ENCODE assay signal across 16 cellular contexts in genomic region chr1:42419449-42419848, GRCh38. TPM values are rescaled to one million over a fixed set of nuclear protein-coding genes. Genes with fewer than 3 reads are reported as not detected.
DNase-seq lines count a peak whose midpoint lies in the region; ATAC-seq, FAIRE-seq and TF ChIP-seq lines count a peak whose summit lies in the region.
"Had no signal": no experiment of that assay in that cellular context is flagged by ENCODE, and none has a peak within 500 bp of the region (broad histone marks: within the 10 kb centered on the region; RNA-seq: fewer than 3 reads in every experiment).

No MANE protein-coding gene starts in this region.

- H3K9ac ChIP-seq in K562 (ENCODE audit: insufficient read depth in 1 of 2, low read depth in 2 of 2, low read length in 2 of 2) (no peak overlapping the region), muscle layer of colon (ENCODE audit: low read length) (no peak overlapping the region), endodermal cell (ENCODE audit: extremely low read depth, low read length, poor library complexity, severe bottlenecking) (no peak overlapping the region)

- no peak overlapping the region for H3K4me3 ChIP-seq in K562
- peak overlapping the region in 1 of 2 donors; percentile 9 for H3K4me3 ChIP-seq in muscle layer of colon (ENCODE audit: low read depth in 1 of 2, low read length in 2 of 2)
- H3K4me3 ChIP-seq in CD8-positive, alpha-beta T cell (ENCODE audit: low read depth, low read length), result no peak overlapping the region
- no peak overlapping the region for H3K4me3 ChIP-seq in endodermal cell (ENCODE audit: low read length)
- H3K4me3 ChIP-seq: GM12878, prostate gland had no signal

- TF ChIP-seq EP300 in K562 (IDR thresholded peaks at IDR 0.05; ENCODE audit: low read length), result no peak

- no TSS peak for BruUV-seq in K562 (replicated peaks; lab: Mats Ljungman, UMichigan)

- TF ChIP-seq RAD21 in K562 (CRISPR knock-in tag; conservative IDR thresholded peaks at IDR 0.05 in 1 of 2, IDR thresholded peaks at IDR 0.05 in 1 of 2), result no peak

- H3K27me3 ChIP-seq in K562 (ENCODE audit: control insufficient read depth in 2 of 2, insufficient read depth in 2 of 2, low read length in 2 of 2) (peaks cover 54 to 59% of the 10 kb centered on the region in 2 experiments), muscle layer of colon (ENCODE audit: control insufficient read depth in 1 of 2, insufficient read depth in 2 of 2, low read length in 2 of 2) (no peaks in the 10 kb centered on the region), endodermal cell (ENCODE audit: control insufficient read depth, insufficient read depth, low read length, poor library complexity, severe bottlenecking) (no peaks in the 10 kb centered on the region)
- H3K27me3 ChIP-seq in CD8-positive, alpha-beta T cell (ENCODE audit: insufficient read depth, low read length), result no peaks in the 10 kb centered on the region

- TF ChIP-seq CTCF in K562 (IDR thresholded peaks at IDR 0.05 in 2 of 3, conservative IDR thresholded peaks at IDR 0.05 in 1 of 3; ENCODE audit: insufficient read depth in 2 of 3, low read depth in 1 of 3, low read length in 3 of 3), result no peak
- TF ChIP-seq CTCF in CD8-positive, alpha-beta T cell (IDR thresholded peaks at IDR 0.05), result no peak
- TF ChIP-seq CTCF in endodermal cell (conservative IDR thresholded peaks at IDR 0.05), result no peak

- 2% methylated on average over 4 of the region's 4 CpGs for WGBS in K562 (ENCODE audit: insufficient coverage, low coverage, missing lambda C conversion rate)
- WGBS in endodermal cell (ENCODE audit: insufficient coverage in 1 of 2, insufficient read length in 1 of 2), 2 experiments, result 91 to 95% methylated on average over 2 to 4 of the region's 4 CpGs

- H3K4me2 ChIP-seq in K562 (ENCODE audit: insufficient read depth, low read length), result no peak overlapping the region

- no peak for TF ChIP-seq POLR2A in K562 (conservative IDR thresholded peaks at IDR 0.05)

- H3K36me3 ChIP-seq in K562 (ENCODE audit: control insufficient read depth, insufficient read depth, low read length), result no peaks in the 10 kb centered on the region
- H3K36me3 ChIP-seq in muscle layer of colon (ENCODE audit: insufficient read depth, low read length), result no peaks in the 10 kb centered on the region
- no peaks in the 10 kb centered on the region for H3K36me3 ChIP-seq in CD8-positive, alpha-beta T cell (ENCODE audit: insufficient read depth, low read length)
- H3K36me3 ChIP-seq in endodermal cell (ENCODE audit: control insufficient read depth, insufficient read depth, low read length), result no peaks in the 10 kb centered on the region
- H3K36me3 ChIP-seq: prostate gland had no signal

- H3K27ac Mint-ChIP-seq in activated CD4-positive, alpha-beta T cell treated with anti-CD3 and anti-CD28 coated beads, Interleukin-2, amount 10 ng/mL, durations not matched to agents 7 days and 5 days, result no peak overlapping the region
- no peak overlapping the region for H3K27ac Mint-ChIP-seq in CD8-positive, alpha-beta T cell
- no peak overlapping the region for H3K27ac Mint-ChIP-seq in endodermal cell
- H3K27ac Mint-ChIP-seq: T-helper 1 cell treated with Interleukin-12 subunit alpha and Interleukin-12 subunit beta and Interleukin-4 antibody, amounts not matched to agents 30 μg/mL and 1 μg/mL, for 36 hours had no signal

- no peak overlapping the region for H2AFZ ChIP-seq in K562 (ENCODE audit: low read depth, low read length)

- no peaks in the 10 kb centered on the region for H3K79me2 ChIP-seq in K562 (ENCODE audit: control insufficient read depth, insufficient read depth, low read length)

- POLR2A ChIA-PET in K562 (lab: Yijun Ruan, JAX), result interaction anchor here (1.3 kb wide), 1 partner anchor 14 kb away, joined by 3 read pairs; no protein-coding TSS in a partner anchor
- POLR2A ChIA-PET in activated CD4-positive, alpha-beta T cell treated with anti-CD3 and anti-CD28 coated beads, Interleukin-2, amount 10 ng/mL, durations not matched to agents 7 days and 5 days (lab: Charles Lee), result no interaction called here
- POLR2A ChIA-PET in CD8-positive, alpha-beta T cell (lab: Charles Lee), result no interaction called here

- intact Hi-C loops in K562 (cut with micrococcal nuclease), result no loop called here
- intact Hi-C loops in CD8-positive, alpha-beta T cell (cut with DNase I, micrococcal nuclease), result no loop called here

- H3K36me3 Mint-ChIP-seq in activated CD4-positive, alpha-beta T cell treated with anti-CD3 and anti-CD28 coated beads, Interleukin-2, amount 10 ng/mL, durations not matched to agents 7 days and 5 days (ENCODE audit: low read depth), result no peaks in the 10 kb centered on the region
- no peaks in the 10 kb centered on the region for H3K36me3 Mint-ChIP-seq in CD8-positive, alpha-beta T cell
- no peaks in the 10 kb centered on the region for H3K36me3 Mint-ChIP-seq in endodermal cell (ENCODE audit: low read depth)

- ATAC-seq in K562 (no peak), HG03175 (IDR thresholded peaks at IDR 0.05; ENCODE audit: unreplicated experiment) (no peak)
- ATAC-seq in CD8-positive, alpha-beta T cell, result no peak
- ATAC-seq: foreskin keratinocyte, GM12878 had no signal

- H3K4me3 Mint-ChIP-seq in activated CD4-positive, alpha-beta T cell treated with anti-CD3 and anti-CD28 coated beads, Interleukin-2, amount 10 ng/mL, durations not matched to agents 7 days and 5 days, result no peak overlapping the region
- no peak overlapping the region for H3K4me3 Mint-ChIP-seq in CD8-positive, alpha-beta T cell
- no peak overlapping the region for H3K4me3 Mint-ChIP-seq in endodermal cell
- H3K4me3 Mint-ChIP-seq: T-helper 1 cell treated with Interleukin-12 subunit alpha and Interleukin-12 subunit beta and Interleukin-4 antibody, amounts not matched to agents 30 μg/mL and 1 μg/mL, for 36 hours had no signal

- no peaks in the 10 kb centered on the region for H4K20me1 ChIP-seq in K562 (replicated peaks; ENCODE audit: control insufficient read depth, insufficient read depth, low read length)

- DNase-seq in DMS 273 (lab: John Stamatoyannopoulos, UW; ENCODE audit: unreplicated experiment), result peak; percentile 93
- DNase-seq in NCI-H2029 (lab: John Stamatoyannopoulos, UW), result peak; percentile 66
- DNase-seq in K562 (ENCODE audit: extremely low read depth in 1 of 4, low spot score in 3 of 4), result no peak
- no peak for DNase-seq in activated CD4-positive, alpha-beta T cell treated with anti-CD3 and anti-CD28 coated beads, Interleukin-2, amount 10 ng/mL, durations not matched to agents 7 days and 5 days
- no peak for DNase-seq in CD8-positive, alpha-beta T cell
- DNase-seq in endodermal cell, result no peak
- DNase-seq: activated CD4-positive, alpha-beta T cell treated with anti-CD3 and anti-CD28 coated beads, Interleukin-2, amount 50 U/mL, for 1 hour; dermis blood vessel endothelial cell had no signal

- no peaks in the 10 kb centered on the region for H3K4me1 Mint-ChIP-seq in activated CD4-positive, alpha-beta T cell treated with anti-CD3 and anti-CD28 coated beads, Interleukin-2, amount 10 ng/mL, durations not matched to agents 7 days and 5 days
- H3K4me1 Mint-ChIP-seq in CD8-positive, alpha-beta T cell (ENCODE audit: low read depth), result no peaks in the 10 kb centered on the region
- peaks cover 14% of the 10 kb centered on the region for H3K4me1 Mint-ChIP-seq in endodermal cell

- CTCF ChIA-PET in K562 (lab: Yijun Ruan, JAX; ENCODE audit: low intra/inter-chr PET ratio), result no interaction called here
- CTCF ChIA-PET in activated CD4-positive, alpha-beta T cell treated with anti-CD3 and anti-CD28 coated beads, Interleukin-2, amount 10 ng/mL, durations not matched to agents 7 days and 5 days (lab: Charles Lee), result no interaction called here
- CTCF ChIA-PET in CD8-positive, alpha-beta T cell (lab: Charles Lee), result no interaction called here

- no peak for FAIRE-seq in K562 (lab: Jason Lieb, UNC)
- FAIRE-seq: GM12878, islet of Langerhans, RCC 7860 had no signal

- in situ Hi-C loops in K562 (cut with MboI), result no loop called here

- H3K9me1 ChIP-seq in K562 (ENCODE audit: control insufficient read depth, insufficient read depth, low read length), result no peaks in the 10 kb centered on the region

- no peaks in the 10 kb centered on the region for H3K9me3 Mint-ChIP-seq in activated CD4-positive, alpha-beta T cell treated with anti-CD3 and anti-CD28 coated beads, Interleukin-2, amount 10 ng/mL, durations not matched to agents 7 days and 5 days
- no peaks in the 10 kb centered on the region for H3K9me3 Mint-ChIP-seq in CD8-positive, alpha-beta T cell
- no peaks in the 10 kb centered on the region for H3K9me3 Mint-ChIP-seq in endodermal cell
- H3K9me3 Mint-ChIP-seq: T-helper 1 cell treated with Interleukin-12 subunit alpha and Interleukin-12 subunit beta and Interleukin-4 antibody, amounts not matched to agents 30 μg/mL and 1 μg/mL, for 36 hours had no signal

- H3K27ac ChIP-seq in K562 (ENCODE audit: extremely low read depth, low read depth, low read length) (no peak overlapping the region), muscle layer of colon (ENCODE audit: low read depth, low read length) (peak overlapping the region; percentile 81), endodermal cell (ENCODE audit: low read depth, low read length) (no peak overlapping the region)
- no peak overlapping the region for H3K27ac ChIP-seq in CD8-positive, alpha-beta T cell (ENCODE audit: low read depth, low read length)
- H3K27ac ChIP-seq: foreskin keratinocyte, prostate gland had no signal

- H3K27me3 Mint-ChIP-seq in activated CD4-positive, alpha-beta T cell treated with anti-CD3 and anti-CD28 coated beads, Interleukin-2, amount 10 ng/mL, durations not matched to agents 7 days and 5 days, result peaks cover 5% of the 10 kb centered on the region
- H3K27me3 Mint-ChIP-seq in CD8-positive, alpha-beta T cell (ENCODE audit: low read depth), result peaks cover 2% of the 10 kb centered on the region
- H3K27me3 Mint-ChIP-seq in endodermal cell (ENCODE audit: insufficient read depth), result no peaks in the 10 kb centered on the region

- H3K4me1 ChIP-seq in K562 (replicated peaks in 1 of 2; ENCODE audit: control insufficient read depth in 2 of 2, insufficient read depth in 2 of 2, low read length in 2 of 2) (no peaks in the 10 kb centered on the region; a peak in 1 of 5 replicates), muscle layer of colon (ENCODE audit: insufficient read depth, low read length) (peaks cover 28% of the 10 kb centered on the region), endodermal cell (ENCODE audit: control insufficient read depth, insufficient read depth, low read length) (no peaks in the 10 kb centered on the region)
- no peaks in the 10 kb centered on the region for H3K4me1 ChIP-seq in CD8-positive, alpha-beta T cell (ENCODE audit: insufficient read depth, low read length)
- H3K4me1 ChIP-seq: foreskin keratinocyte, prostate gland had no signal

- H3K9me3 ChIP-seq in K562 (replicated peaks; ENCODE audit: control insufficient read depth, insufficient read depth, low read depth, low read length), result no peaks in the 10 kb centered on the region
- H3K9me3 ChIP-seq in muscle layer of colon (ENCODE audit: low read length), result no peaks in the 10 kb centered on the region
- no peaks in the 10 kb centered on the region for H3K9me3 ChIP-seq in CD8-positive, alpha-beta T cell (ENCODE audit: low read length)
- H3K9me3 ChIP-seq in endodermal cell (ENCODE audit: control insufficient read depth, low read length), result no peaks in the 10 kb centered on the region
- H3K9me3 ChIP-seq: prostate gland had no signal

RNA-seq across cellular contexts. Expression of gene ZMYND12, which starts 36.4 kb away (rescaled TPM):
- not detected in 2 replicates for total RNA-seq in K562 (2011; cell fraction: chromatin; rRNA removed; ENCODE audit: low replicate concordance)
- not detected in 2 replicates for total RNA-seq in K562 (2011; cell fraction: nucleolus; rRNA removed)
- total RNA-seq in K562 (2011; cell fraction: nucleoplasm; rRNA removed), result not detected in 2 replicates
- not detected in 2 replicates for total RNA-seq in K562 (2014; rRNA removed)
- not detected in 2 replicates for total RNA-seq in K562 (2014; rRNA removed; fragmentation: Illumina TruSeq; extraction: Trizol)
- total RNA-seq in K562 (2015; rRNA removed; fragmentation: Illumina TruSeq; extraction: Trizol), result not detected in 2 replicates
- not detected in 2 replicates for total RNA-seq in K562 (2021)
- not detected in 2 replicates for polyA plus RNA-seq in K562 (2011; rRNA removed)
- polyA plus RNA-seq in K562 (2011; cell fraction: cytosol; rRNA removed), result not detected in 2 replicates
- not detected in 2 replicates for polyA plus RNA-seq in K562 (2011; cell fraction: nucleus; rRNA removed)
- polyA plus RNA-seq in K562 (2012), result not detected in 2 replicates
- not detected in 2 replicates for polyA plus RNA-seq in K562 (2014; fragmentation: Illumina TruSeq; extraction: Trizol)
- not detected for polyA plus RNA-seq in K562 (2014; fragmentation: Nextera tagmentation; extraction: Ambion mirVana)
- polyA plus RNA-seq in K562 (2014; rRNA removed), result not detected in 2 replicates
- not detected in 2 replicates for polyA minus RNA-seq in K562 (2011; rRNA and poly(A)+ RNA removed)
- not detected in 2 replicates for polyA minus RNA-seq in K562 (2011; cell fraction: cytosol; rRNA and poly(A)+ RNA removed)
- polyA minus RNA-seq in K562 (2011; cell fraction: nucleus; rRNA and poly(A)+ RNA removed), result not detected in 2 replicates
- total RNA-seq in activated CD4-positive, alpha-beta T cell treated with anti-CD3 and anti-CD28 coated beads, Interleukin-2, amount 10 ng/mL, durations not matched to agents 7 days and 5 days, result under 1 TPM; 0.56 to 0.69 TPM
- total RNA-seq in CD8-positive, alpha-beta T cell, result under 1 TPM; 0.56 to 0.76 TPM
- total RNA-seq in endodermal cell, result 1 to 10 TPM in 1 of 2 donors, under 1 TPM in 1; 0.44 to 1.1 TPM
- 1.2 TPM for polyA plus RNA-seq in endodermal cell (2013, experiment 1 of 2)
- polyA plus RNA-seq in endodermal cell (2013, experiment 2 of 2), result 0.79 TPM

RNA-seq across cellular contexts. Expression of gene PPCS, which starts 36.9 kb away (rescaled TPM):
- total RNA-seq in K562 (2011; cell fraction: chromatin; rRNA removed; ENCODE audit: low replicate concordance), result 8.8 and 11.0 TPM in 2 replicates
- total RNA-seq in K562 (2011; cell fraction: nucleolus; rRNA removed), result 7.2 and 12.2 TPM in 2 replicates
- total RNA-seq in K562 (2011; cell fraction: nucleoplasm; rRNA removed), result 8.1 and 13.1 TPM in 2 replicates
- total RNA-seq in K562 (2014; rRNA removed), result 13.0 and 22.2 TPM in 2 replicates
- total RNA-seq in K562 (2014; rRNA removed; fragmentation: Illumina TruSeq; extraction: Trizol), result 16.6 and 19.7 TPM in 2 replicates
- total RNA-seq in K562 (2015; rRNA removed; fragmentation: Illumina TruSeq; extraction: Trizol), result 14.8 and 16.5 TPM in 2 replicates
- total RNA-seq in K562 (2021), result 13.9 and 15.0 TPM in 2 replicates
- polyA plus RNA-seq in K562 (2011; rRNA removed), result 4.7 and 7.9 TPM in 2 replicates
- polyA plus RNA-seq in K562 (2011; cell fraction: cytosol; rRNA removed), result 7.4 and 33.1 TPM in 2 replicates
- 6.3 and 10.0 TPM in 2 replicates for polyA plus RNA-seq in K562 (2011; cell fraction: nucleus; rRNA removed)
- 13.5 and 26.0 TPM in 2 replicates for polyA plus RNA-seq in K562 (2012)
- 12.8 and 15.2 TPM in 2 replicates for polyA plus RNA-seq in K562 (2014; fragmentation: Illumina TruSeq; extraction: Trizol)
- 10 to 100 TPM; 12.9 to 14.2 TPM for polyA plus RNA-seq in K562 (2014; fragmentation: Nextera tagmentation; extraction: Ambion mirVana)
- 20.6 and 34.6 TPM in 2 replicates for polyA plus RNA-seq in K562 (2014; rRNA removed)
- polyA minus RNA-seq in K562 (2011; rRNA and poly(A)+ RNA removed), result 2.7 and 3.6 TPM in 2 replicates
- polyA minus RNA-seq in K562 (2011; cell fraction: cytosol; rRNA and poly(A)+ RNA removed), result 3.6 and 4.9 TPM in 2 replicates
- 5.0 and 6.1 TPM in 2 replicates for polyA minus RNA-seq in K562 (2011; cell fraction: nucleus; rRNA and poly(A)+ RNA removed)
- 10 to 100 TPM; 38.9 to 46.5 TPM for total RNA-seq in activated CD4-positive, alpha-beta T cell treated with anti-CD3 and anti-CD28 coated beads, Interleukin-2, amount 10 ng/mL, durations not matched to agents 7 days and 5 days
- total RNA-seq in CD8-positive, alpha-beta T cell, result 10 to 100 TPM; 38.0 to 38.1 TPM
- 10 to 100 TPM; 38.7 to 48.9 TPM for total RNA-seq in endodermal cell
- 36.5 TPM for polyA plus RNA-seq in endodermal cell (2013, experiment 1 of 2)
- 31.5 TPM for polyA plus RNA-seq in endodermal cell (2013, experiment 2 of 2)

RNA-seq across cellular contexts. Expression of gene RIMKLA, which starts 38.9 kb away (rescaled TPM):
- not detected in 2 replicates for total RNA-seq in K562 (2011; cell fraction: chromatin; rRNA removed; ENCODE audit: low replicate concordance)
- not detected in 2 replicates for total RNA-seq in K562 (2011; cell fraction: nucleolus; rRNA removed)
- total RNA-seq in K562 (2011; cell fraction: nucleoplasm; rRNA removed), result not detected in 2 replicates
- total RNA-seq in K562 (2014; rRNA removed) (under 0.01 TPM in 1 of 2 replicates, not detected in the other), K562 (2014; rRNA removed; fragmentation: Illumina TruSeq; extraction: Trizol) (not detected in 2 replicates), K562 (2015; rRNA removed; fragmentation: Illumina TruSeq; extraction: Trizol) (not detected in 2 replicates), K562 (2021) (0.02 TPM in 2 replicates), endodermal cell (1 to 10 TPM in 1 of 2 donors, under 1 TPM in 1; 0.73 to 1.9 TPM)
- polyA plus RNA-seq in K562 (2011; rRNA removed) (0.08 TPM in 1 of 2 replicates, not detected in the other), K562 (2014; fragmentation: Illumina TruSeq; extraction: Trizol) (not detected in 2 replicates), K562 (2014; fragmentation: Nextera tagmentation; extraction: Ambion mirVana) (not detected), K562 (2014; rRNA removed) (not detected in 2 replicates)
- polyA plus RNA-seq in K562 (2011; cell fraction: cytosol; rRNA removed), result under 0.01 TPM in 1 of 2 replicates, not detected in the other
- not detected in 2 replicates for polyA plus RNA-seq in K562 (2011; cell fraction: nucleus; rRNA removed)
- polyA plus RNA-seq in K562 (2012), result 0.01 TPM in 2 replicates
- polyA minus RNA-seq in K562 (2011; rRNA and poly(A)+ RNA removed), result not detected in 2 replicates
- not detected in 2 replicates for polyA minus RNA-seq in K562 (2011; cell fraction: cytosol; rRNA and poly(A)+ RNA removed)
- not detected in 2 replicates for polyA minus RNA-seq in K562 (2011; cell fraction: nucleus; rRNA and poly(A)+ RNA removed)
- total RNA-seq in activated CD4-positive, alpha-beta T cell treated with anti-CD3 and anti-CD28 coated beads, Interleukin-2, amount 10 ng/mL, durations not matched to agents 7 days and 5 days, result under 1 TPM; 0.44 to 0.99 TPM
- under 1 TPM; 0.05 to 0.06 TPM for total RNA-seq in CD8-positive, alpha-beta T cell
- 0.68 TPM for polyA plus RNA-seq in endodermal cell (2013, experiment 1 of 2)
- polyA plus RNA-seq in endodermal cell (2013, experiment 2 of 2), result 0.62 TPM
- total RNA-seq: foreskin keratinocyte had no signal
- polyA plus RNA-seq: foreskin keratinocyte had no signal

RNA-seq across cellular contexts. Expression of gene CCDC30, which starts 43.6 kb away (rescaled TPM):
- 0.23 and 1.9 TPM in 2 replicates for total RNA-seq in K562 (2011; cell fraction: chromatin; rRNA removed; ENCODE audit: low replicate concordance)
- total RNA-seq in K562 (2011; cell fraction: nucleolus; rRNA removed), result 0.50 and 0.66 TPM in 2 replicates
- 0.92 and 1.9 TPM in 2 replicates for total RNA-seq in K562 (2011; cell fraction: nucleoplasm; rRNA removed)
- total RNA-seq in K562 (2014; rRNA removed), result 0.05 and 0.08 TPM in 2 replicates
- 0.40 and 1.8 TPM in 2 replicates for total RNA-seq in K562 (2014; rRNA removed; fragmentation: Illumina TruSeq; extraction: Trizol)
- total RNA-seq in K562 (2015; rRNA removed; fragmentation: Illumina TruSeq; extraction: Trizol), result 0.36 and 0.41 TPM in 2 replicates
- 0.76 and 0.91 TPM in 2 replicates for total RNA-seq in K562 (2021)
- polyA plus RNA-seq in K562 (2011; rRNA removed), result 0.17 and 0.19 TPM in 2 replicates
- not detected in 2 replicates for polyA plus RNA-seq in K562 (2011; cell fraction: cytosol; rRNA removed)
- 0.21 and 0.33 TPM in 2 replicates for polyA plus RNA-seq in K562 (2011; cell fraction: nucleus; rRNA removed)
- polyA plus RNA-seq in K562 (2012), result 0.56 and 0.60 TPM in 2 replicates
- 0.15 and 0.16 TPM in 2 replicates for polyA plus RNA-seq in K562 (2014; fragmentation: Illumina TruSeq; extraction: Trizol)
- under 1 TPM; 0.24 to 0.44 TPM for polyA plus RNA-seq in K562 (2014; fragmentation: Nextera tagmentation; extraction: Ambion mirVana)
- 0.12 and 0.23 TPM in 2 replicates for polyA plus RNA-seq in K562 (2014; rRNA removed)
- 0.09 and 0.32 TPM in 2 replicates for polyA minus RNA-seq in K562 (2011; rRNA and poly(A)+ RNA removed)
- polyA minus RNA-seq in K562 (2011; cell fraction: cytosol; rRNA and poly(A)+ RNA removed), result not detected in 2 replicates
- polyA minus RNA-seq in K562 (2011; cell fraction: nucleus; rRNA and poly(A)+ RNA removed), result 0.67 and 1.4 TPM in 2 replicates
- total RNA-seq in activated CD4-positive, alpha-beta T cell treated with anti-CD3 and anti-CD28 coated beads, Interleukin-2, amount 10 ng/mL, durations not matched to agents 7 days and 5 days, result 1 to 10 TPM; 1.4 to 2.2 TPM
- total RNA-seq in CD8-positive, alpha-beta T cell, result 1 to 10 TPM; 2.5 to 2.8 TPM
- 1 to 10 TPM; 4.8 to 6.4 TPM for total RNA-seq in endodermal cell
- polyA plus RNA-seq in endodermal cell (2013, experiment 1 of 2), result 4.3 TPM
- polyA plus RNA-seq in endodermal cell (2013, experiment 2 of 2), result 5.5 TPM

Comparison
In these comparisons a context has a peak if more than half of its experiments do, and no peak if none do; other contexts are left out.
1. DNase-seq: peak in DMS 273 (single experiment) and NCI-H2029 (single experiment); none in K562 (0 of 4), activated CD4-positive, alpha-beta T cell treated with anti-CD3 and anti-CD28 coated beads, Interleukin-2, amount 10 ng/mL, durations not matched to agents 7 days and 5 days (single experiment), CD8-positive, alpha-beta T cell (0 of 7) and endodermal cell (single experiment).